In the genomic region with DNA sequence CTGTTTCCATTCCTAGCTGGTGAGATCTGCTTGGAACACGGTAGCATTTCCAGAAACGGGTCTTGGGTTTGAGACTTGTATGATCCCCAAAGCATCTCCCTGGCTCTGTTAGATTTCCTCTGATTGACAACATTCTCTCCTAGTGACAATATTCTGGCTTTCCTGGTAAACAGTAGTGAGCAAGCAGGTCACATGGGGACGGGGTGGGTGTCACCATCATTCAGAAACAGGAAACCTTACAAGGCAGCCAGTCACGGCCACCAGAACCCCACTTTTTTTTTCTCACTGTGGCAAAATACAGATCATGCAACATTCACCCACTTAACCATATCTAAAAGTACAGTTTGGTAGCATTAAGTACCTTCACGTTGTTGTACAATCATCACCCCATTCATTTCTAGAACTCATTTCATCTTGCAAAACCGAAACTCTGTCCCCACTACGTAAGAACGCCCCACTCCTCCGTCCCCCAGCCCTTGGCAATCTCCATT, we compare ENCODE assay signal across 11 cellular contexts.
DNase-seq lines count a peak whose midpoint lies in the region; ATAC-seq and TF ChIP-seq lines count a peak whose summit lies in the region.
"Had no signal": no experiment of that assay in that cellular context is flagged by ENCODE, and none has a peak within 500 bp of the region (broad histone marks: within the 10 kb centered on the region; RNA-seq: fewer than 3 reads in every experiment).

No MANE protein-coding gene starts in this region.

- no peaks in the 10 kb centered on the region for H4K20me1 ChIP-seq in GM23248 (ENCODE audit: insufficient read depth)

- peaks cover 15% of the 10 kb centered on the region; the same call in 1 of the 2 replicates for H3K27me3 ChIP-seq in GM23248 (replicated peaks; ENCODE audit: insufficient read depth)

- no peaks in the 10 kb centered on the region for H3K9me3 ChIP-seq in GM23248 (ENCODE audit: low read depth)

- in situ Hi-C loops in GM23248 (cut with MboI), result no loop called here

- BruUV-seq in Calu3 (replicated peaks; lab: Mats Ljungman, UMichigan), result no TSS peak

- H3K4me3 ChIP-seq in GM23248, result 0 out of 2 replicates have a peak overlapping the region, but pooled peaks have one; percentile 25

- H3K27ac ChIP-seq in GM23248, result no peak overlapping the region

- H3K4me1 ChIP-seq in GM23248 (ENCODE audit: insufficient read depth), result peaks cover 6% of the 10 kb centered on the region; the same call in 1 of the 2 replicates

- no peaks in the 10 kb centered on the region for H3K9me3 Mint-ChIP-seq in effector memory CD8-positive, alpha-beta T cell
- H3K9me3 Mint-ChIP-seq in Calu3 (ENCODE audit: low read depth, unreplicated experiment), result no peaks in the 10 kb centered on the region

- peak overlapping the region; percentile 56 for H2AFZ ChIP-seq in GM23248

- H3K36me3 Mint-ChIP-seq in effector memory CD8-positive, alpha-beta T cell (ENCODE audit: insufficient read depth), result peaks cover 4% of the 10 kb centered on the region
- no peaks in the 10 kb centered on the region for H3K36me3 Mint-ChIP-seq in Calu3 (ENCODE audit: insufficient read depth, unreplicated experiment)

- WGBS in GM23248 (ENCODE audit: low coverage in 1 of 2, low lambda C conversion rate in 2 of 2, missing lambda C conversion rate in 2 of 2), 2 experiments, result 7 to 13% methylated on average over 9 of the region's 9 CpGs

- no peak overlapping the region for H3K9ac ChIP-seq in GM23248

- H3K27ac Mint-ChIP-seq in effector memory CD8-positive, alpha-beta T cell, result peak overlapping the region; percentile 11 to 59
- H3K27ac Mint-ChIP-seq in Calu3 (ENCODE audit: unreplicated experiment), result no peak overlapping the region

- peak; percentile 85 for ATAC-seq in effector memory CD8-positive, alpha-beta T cell (replicated peaks)

- no peaks in the 10 kb centered on the region for H3K27me3 Mint-ChIP-seq in effector memory CD8-positive, alpha-beta T cell
- H3K27me3 Mint-ChIP-seq in Calu3 (ENCODE audit: unreplicated experiment), result peaks cover 84% of the 10 kb centered on the region

- H3K79me2 ChIP-seq in GM23248 (ENCODE audit: insufficient read depth), result no peaks in the 10 kb centered on the region

- H3K9me2 ChIP-seq in GM23248 (ENCODE audit: insufficient read depth), result no peaks in the 10 kb centered on the region

- H3K4me3 Mint-ChIP-seq in effector memory CD8-positive, alpha-beta T cell, result peak overlapping the region; percentile 62 to 68
- H3K4me3 Mint-ChIP-seq in Calu3 (ENCODE audit: low read depth, unreplicated experiment), result no peak overlapping the region

- no peak for TF ChIP-seq CTCF in Calu3 (IDR thresholded peaks at IDR 0.05; ENCODE audit: unreplicated experiment)
- TF ChIP-seq CTCF in GM10266 (IDR thresholded peaks at IDR 0.05; ENCODE audit: control insufficient read depth, insufficient read depth, low read depth, missing control alignments), result no peak

- peaks cover 30 to 33% of the 10 kb centered on the region in 2 donors for H3K4me1 Mint-ChIP-seq in effector memory CD8-positive, alpha-beta T cell (ENCODE audit: low read depth in 2 of 2)
- no peaks in the 10 kb centered on the region for H3K4me1 Mint-ChIP-seq in Calu3 (ENCODE audit: low read depth, unreplicated experiment)

- H3F3A ChIP-seq in GM23248 (ENCODE audit: insufficient read depth), result no peaks in the 10 kb centered on the region

- CTCF ChIA-PET in Calu3 (lab: Charles Lee), result no interaction called here

- DNase-seq in GM23248 (peak; percentile 42), T-helper 2 cell (peak in 3 of 5 experiments; percentile 36 to 78 (median 62)), posterior vena cava (ENCODE audit: low spot score) (peak; percentile 75), Calu3 (no peak), NCI-H226 (no peak), GM10266 (ENCODE audit: extremely low spot score) (no peak), NCI-H446 treated with DMSO at 0.1 percent for 48 hours (lab: John Stamatoyannopoulos, UW) (no peak)
- peak; percentile 46 to 51 (median 49) for DNase-seq in effector memory CD8-positive, alpha-beta T cell
- DNase-seq: DMS79, erythroblast, retina had no signal

- intact Hi-C loops in posterior vena cava (cut with DNase I), result no loop called here
- intact Hi-C loops in Calu3 (cut with micrococcal nuclease; ENCODE audit: unreplicated experiment), result no loop called here

- H3K36me3 ChIP-seq in GM23248 (ENCODE audit: low read depth), result no peaks in the 10 kb centered on the region

- H3K4me2 ChIP-seq in GM23248 (ENCODE audit: unreplicated experiment), result peak overlapping the region; percentile 69

Comparison
In these comparisons a context has a peak if more than half of its experiments do, and no peak if none do; other contexts are left out.
1. DNase-seq: peak in GM23248 (single experiment), T-helper 2 cell (3 of 5), effector memory CD8-positive, alpha-beta T cell (3 of 3) and posterior vena cava (single experiment); none in Calu3 (single experiment), NCI-H226 (single experiment), GM10266 (single experiment) and NCI-H446 treated with DMSO at 0.1 percent for 48 hours (single experiment).